8 cellular contexts compared by ENCODE assay signal in the genomic region with DNA sequence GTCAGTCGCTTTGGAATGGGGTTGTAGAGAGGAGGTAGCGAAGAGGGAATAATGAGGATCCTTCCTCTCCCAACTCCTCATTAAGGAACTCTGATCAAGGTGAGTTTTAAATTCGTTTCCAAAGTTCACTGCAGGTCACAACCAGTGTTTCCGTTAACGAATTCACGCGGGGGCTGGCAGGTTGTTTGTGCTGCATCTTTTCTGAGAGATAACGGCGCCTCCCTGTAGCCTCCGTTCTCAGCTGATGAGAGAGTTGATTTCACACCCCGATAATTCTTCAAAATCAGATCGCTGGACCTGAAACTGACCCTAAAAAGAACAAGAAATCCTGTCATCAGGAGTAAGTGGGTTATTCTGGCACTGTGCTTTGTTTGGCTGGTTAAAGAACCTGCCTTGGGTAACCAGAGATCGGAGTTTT. TPM values are rescaled to one million over a fixed set of nuclear protein-coding genes. Genes with fewer than 3 reads are reported as not detected.
DNase-seq lines count a peak whose midpoint lies in the region; ATAC-seq and TF ChIP-seq lines count a peak whose summit lies in the region.

No MANE protein-coding gene starts in this region.

- peak overlapping the region; percentile 87 to 95 for H3K27ac Mint-ChIP-seq in natural killer cell

- intact Hi-C loops in natural killer cell (cut with micrococcal nuclease), result no loop called here
- intact Hi-C loops in stomach (cut with DNase I; ENCODE audit: low total_unique reads), result no loop called here

- peaks cover 0 to 31% (median 7%) of the 10 kb centered on the region in 4 donors for H3K4me1 ChIP-seq in stomach

- CTCF ChIA-PET in HEK293T (lab: Yijun Ruan, JAX), result interaction anchor here (0.8 to 3.2 kb wide), 6 partner anchors 9 to 264 kb away, joined by 3 to 16 read pairs (median 4); no protein-coding TSS in a partner anchor

- TF ChIP-seq CTCF in natural killer cell (IDR thresholded peaks at IDR 0.05) (no peak), stomach (IDR thresholded peaks at IDR 0.05) (no peak)

- peak overlapping the region; percentile 61 for H3K4me3 ChIP-seq in MG63
- peak overlapping the region in 1 of 4 donors; percentile 6 for H3K4me3 ChIP-seq in stomach

- H3K36me3 Mint-ChIP-seq in natural killer cell, result peaks cover 15% of the 10 kb centered on the region

- H3K4me1 Mint-ChIP-seq in natural killer cell, result peaks cover 48 to 64% of the 10 kb centered on the region in 2 donors

- no peak for TF ChIP-seq EP300 in stomach (IDR thresholded peaks at IDR 0.05)

- ATAC-seq in natural killer cell (peak in 1 of 3 donors; percentile 34), GM21528 (IDR thresholded peaks at IDR 0.05; ENCODE audit: low FRiP score, unreplicated experiment) (no peak)
- no peak for ATAC-seq in activated CD4-positive, CD25-positive, alpha-beta regulatory T cell treated with anti-CD3 and anti-CD28 coated beads, Interleukin-2, amount 50 U/mL, for 24 hours

- H3K36me3 ChIP-seq in MG63 (no peaks in the 10 kb centered on the region), stomach (no peaks in the 10 kb centered on the region)

- POLR2A ChIA-PET in HEK293T (lab: Yijun Ruan, JAX), result interaction anchor here (1.2 to 1.6 kb wide), 5 partner anchors 9 to 240 kb away, joined by 3 to 6 read pairs (median 5); a partner anchor contains a TSS

- H3K27me3 Mint-ChIP-seq in natural killer cell (ENCODE audit: low read depth in 2 of 2), result peaks cover 31 to 51% of the 10 kb centered on the region in 2 donors

- peak overlapping the region; percentile 75 for H3K4me3 Mint-ChIP-seq in natural killer cell

- no peaks in the 10 kb centered on the region for H3K9me3 Mint-ChIP-seq in natural killer cell

- H3K27ac ChIP-seq in stomach, result no peak overlapping the region

- DNase-seq in Daoy (ENCODE audit: low read depth), result peak; percentile 19
- DNase-seq in MG63, result no peak
- DNase-seq in astrocyte of the hippocampus (ENCODE audit: low read depth, low spot score), result peak; percentile 6
- DNase-seq in natural killer cell, result no peak
- DNase-seq in stomach, result no peak
- DNase-seq in HEK293T (ENCODE audit: extremely low spot score), result no peak

- H3K27me3 ChIP-seq in MG63, result no peaks in the 10 kb centered on the region
- H3K27me3 ChIP-seq in stomach, result peaks cover 6 to 81% (median 74%) of the 10 kb centered on the region in 3 donors

- 6 to 10% (median 8%) methylated on average over 13 of the region's 13 CpGs for WGBS in stomach, 5 donors

- H3K9me3 ChIP-seq in MG63 (no peaks in the 10 kb centered on the region), stomach (peaks cover 0 to 4% (median 0%) of the 10 kb centered on the region in 4 donors)

- no peak for TF ChIP-seq POLR2A in stomach (IDR thresholded peaks at IDR 0.05)

TF ChIP-seq in HEK293T, 16 proteins besides CTCF, POLR2A, EP300 and RAD21:
- TF ChIP-seq ZNF384 (IDR thresholded peaks at IDR 0.05) (no peak), TARDBP (IDR thresholded peaks at IDR 0.05) (no peak), FOXM1 (IDR thresholded peaks at IDR 0.05; ENCODE audit: borderline replicate concordance) (no peak), SP1 (IDR thresholded peaks at IDR 0.05) (no peak), ARNT (IDR thresholded peaks at IDR 0.05) (no peak), BHLHE40 (IDR thresholded peaks at IDR 0.05; ENCODE audit: borderline replicate concordance) (no peak), ELF4 (IDR thresholded peaks at IDR 0.05) (no peak), CTBP1 (IDR thresholded peaks at IDR 0.05; ENCODE audit: borderline replicate concordance) (no peak), FOXA1 (IDR thresholded peaks at IDR 0.05) (no peak), LEF1 (IDR thresholded peaks at IDR 0.05; ENCODE audit: borderline replicate concordance) (no peak), HDGF (IDR thresholded peaks at IDR 0.05; ENCODE audit: borderline replicate concordance) (no peak), FOXK2 (IDR thresholded peaks at IDR 0.05) (no peak), L3MBTL2 (conservative IDR thresholded peaks at IDR 0.05) (no peak), NFRKB (IDR thresholded peaks at IDR 0.05) (no peak), SUZ12 (IDR thresholded peaks at IDR 0.05) (no peak)
- TF ChIP-seq, protein P1, sequence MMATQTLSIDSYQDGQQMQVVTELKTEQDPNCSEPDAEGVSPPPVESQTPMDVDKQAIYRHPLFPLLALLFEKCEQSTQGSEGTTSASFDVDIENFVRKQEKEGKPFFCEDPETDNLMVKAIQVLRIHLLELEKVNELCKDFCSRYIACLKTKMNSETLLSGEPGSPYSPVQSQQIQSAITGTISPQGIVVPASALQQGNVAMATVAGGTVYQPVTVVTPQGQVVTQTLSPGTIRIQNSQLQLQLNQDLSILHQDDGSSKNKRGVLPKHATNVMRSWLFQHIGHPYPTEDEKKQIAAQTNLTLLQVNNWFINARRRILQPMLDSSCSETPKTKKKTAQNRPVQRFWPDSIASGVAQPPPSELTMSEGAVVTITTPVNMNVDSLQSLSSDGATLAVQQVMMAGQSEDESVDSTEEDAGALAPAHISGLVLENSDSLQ (IDR thresholded peaks at IDR 0.05), result no peak

RNA-seq across cellular contexts. Expression of a gene that starts 33.2 kb away (rescaled TPM):
- total RNA-seq in Daoy (2014; rRNA removed; shearing (Covaris generic)), result 18.3 and 26.2 TPM in 2 replicates
- 0.99 and 2.1 TPM in 2 replicates for total RNA-seq in MG63 (2014; rRNA removed; shearing (Covaris generic); ENCODE audit: low replicate concordance)
- total RNA-seq in natural killer cell (100 to 1,000 TPM; 174 to 260 (median 211) TPM), stomach (10 to 100 TPM in 4 of 5 donors, 1 to 10 TPM in 1; 4.0 to 60.1 (median 14.2) TPM)
- polyA plus RNA-seq in stomach, result 10 to 100 TPM in 2 of 3 donors, 1 to 10 TPM in 1; 9.3 to 17.1 (median 12.5) TPM

RNA-seq across cellular contexts. Expression of a gene that starts 51.1 kb away (rescaled TPM):
- 8.4 and 14.3 TPM in 2 replicates for total RNA-seq in Daoy (2014; rRNA removed; shearing (Covaris generic))
- 3.2 and 3.8 TPM in 2 replicates for total RNA-seq in MG63 (2014; rRNA removed; shearing (Covaris generic); ENCODE audit: low replicate concordance)
- total RNA-seq in natural killer cell (100 to 1,000 TPM in 1 of 3 donors, 10 to 100 TPM in 2; 72.2 to 104 (median 76.1) TPM), stomach (10 to 100 TPM in 3 of 5 donors, 1 to 10 TPM in 1, under 1 TPM in 1; 0.29 to 23.3 (median 14.2) TPM)
- polyA plus RNA-seq in stomach, result 1 to 10 TPM; 1.3 to 6.0 (median 5.3) TPM

Comparison
In these comparisons a context has a peak if more than half of its experiments do, and no peak if none do; other contexts are left out.
1. DNase-seq: peak in Daoy (single experiment) and astrocyte of the hippocampus (single experiment); none in MG63 (single experiment), natural killer cell (single experiment), stomach (single experiment) and HEK293T (single experiment).